Comparison of ENCODE assay signal across 8 cellular contexts in genomic region chr15:22979699-22980188, GRCh38. TPM values are rescaled to one million over a fixed set of nuclear protein-coding genes. Genes with fewer than 3 reads are reported as not detected.
DNase-seq lines count a peak whose midpoint lies in the region; ATAC-seq and TF ChIP-seq lines count a peak whose summit lies in the region.

No MANE protein-coding gene starts in this region.

- H3K9me3 Mint-ChIP-seq in Calu3 (ENCODE audit: low read depth, unreplicated experiment): no peaks in the 10 kb centered on the region
- no peaks in the 10 kb centered on the region for H3K9me3 Mint-ChIP-seq in stimulated activated memory B cell treated with anti-CD40 and anti-IgM and Interleukin-4, amounts not matched to agents 10 μg/mL and 1 μg/mL and 100 μg/mL, for 72 hours

- H3K27me3 Mint-ChIP-seq in Calu3 (ENCODE audit: unreplicated experiment): no peaks in the 10 kb centered on the region
- H3K27me3 Mint-ChIP-seq in stimulated activated memory B cell treated with anti-CD40 and anti-IgM and Interleukin-4, amounts not matched to agents 10 μg/mL and 1 μg/mL and 100 μg/mL, for 72 hours: no peaks in the 10 kb centered on the region

- in situ Hi-C loops in T47D (cut with HindIII; ENCODE audit: low pct_unique_long_range_greater_than_20kb, low sequenced_read_pairs): no loop called here

- H3K4me1 Mint-ChIP-seq in Calu3 (ENCODE audit: low read depth, unreplicated experiment): no peaks in the 10 kb centered on the region
- H3K4me1 Mint-ChIP-seq in stimulated activated memory B cell treated with anti-CD40 and anti-IgM and Interleukin-4, amounts not matched to agents 10 μg/mL and 1 μg/mL and 100 μg/mL, for 72 hours: peaks cover 21% of the 10 kb centered on the region

- peak overlapping the region; percentile 94 for H3K4me3 Mint-ChIP-seq in Calu3 (ENCODE audit: low read depth, unreplicated experiment)
- H3K4me3 Mint-ChIP-seq in stimulated activated memory B cell treated with anti-CD40 and anti-IgM and Interleukin-4, amounts not matched to agents 10 μg/mL and 1 μg/mL and 100 μg/mL, for 72 hours: peak overlapping the region; percentile 86

- BruUV-seq in Calu3 (replicated peaks; lab: Mats Ljungman, UMichigan): no TSS peak

- peak; percentile 17 for ATAC-seq in GM21576 (IDR thresholded peaks at IDR 0.05; ENCODE audit: unreplicated experiment)
- peak; percentile 14 for ATAC-seq in stimulated activated memory B cell treated with anti-CD40 and anti-IgM and Interleukin-4, amounts not matched to agents 10 μg/mL and 1 μg/mL and 100 μg/mL, for 72 hours

- intact Hi-C loops in Calu3 (cut with micrococcal nuclease; ENCODE audit: unreplicated experiment): no loop called here

- peak overlapping the region; percentile 56 for H3K27ac Mint-ChIP-seq in Calu3 (ENCODE audit: unreplicated experiment)
- peak overlapping the region; percentile 61 for H3K27ac Mint-ChIP-seq in stimulated activated memory B cell treated with anti-CD40 and anti-IgM and Interleukin-4, amounts not matched to agents 10 μg/mL and 1 μg/mL and 100 μg/mL, for 72 hours

- H3K36me3 Mint-ChIP-seq in Calu3 (ENCODE audit: insufficient read depth, unreplicated experiment): peaks cover 12% of the 10 kb centered on the region
- H3K36me3 Mint-ChIP-seq in stimulated activated memory B cell treated with anti-CD40 and anti-IgM and Interleukin-4, amounts not matched to agents 10 μg/mL and 1 μg/mL and 100 μg/mL, for 72 hours: no peaks in the 10 kb centered on the region

- DNase-seq in Calu3 (peak; percentile 1), NCI-H774 (lab: John Stamatoyannopoulos, UW) (peak; percentile 4), T47D (ENCODE audit: low read depth in 1 of 2, low spot score in 1 of 2) (peak; percentile 41 to 56), islet precursor cell (peak; percentile 56), cerebellar cortex (ENCODE audit: low spot score) (no peak), NCI-H82 (lab: John Stamatoyannopoulos, UW) (no peak)

- no peak for TF ChIP-seq CTCF in Calu3 (IDR thresholded peaks at IDR 0.05; ENCODE audit: unreplicated experiment)

- CTCF ChIA-PET in Calu3 (lab: Charles Lee): no interaction called here

RNA-seq across cellular contexts. Expression of gene CYFIP1, which starts 0.4 kb away (rescaled TPM):
- 53.7 and 60.1 TPM in 2 replicates for total RNA-seq in Calu3 (2022)

RNA-seq across cellular contexts. Expression of gene TUBGCP5, which starts 59.6 kb away (rescaled TPM):
- 6.8 and 7.8 TPM in 2 replicates for total RNA-seq in Calu3 (2022)

Comparison
In these comparisons a context has a peak if more than half of its experiments do, and no peak if none do; other contexts are left out.
1. DNase-seq: peak in Calu3 (single experiment), NCI-H774 (single experiment), T47D (2 of 2) and islet precursor cell (single experiment); none in cerebellar cortex (single experiment) and NCI-H82 (single experiment).